1 cellular context compared by ENCODE assay signal in the genomic region with DNA sequence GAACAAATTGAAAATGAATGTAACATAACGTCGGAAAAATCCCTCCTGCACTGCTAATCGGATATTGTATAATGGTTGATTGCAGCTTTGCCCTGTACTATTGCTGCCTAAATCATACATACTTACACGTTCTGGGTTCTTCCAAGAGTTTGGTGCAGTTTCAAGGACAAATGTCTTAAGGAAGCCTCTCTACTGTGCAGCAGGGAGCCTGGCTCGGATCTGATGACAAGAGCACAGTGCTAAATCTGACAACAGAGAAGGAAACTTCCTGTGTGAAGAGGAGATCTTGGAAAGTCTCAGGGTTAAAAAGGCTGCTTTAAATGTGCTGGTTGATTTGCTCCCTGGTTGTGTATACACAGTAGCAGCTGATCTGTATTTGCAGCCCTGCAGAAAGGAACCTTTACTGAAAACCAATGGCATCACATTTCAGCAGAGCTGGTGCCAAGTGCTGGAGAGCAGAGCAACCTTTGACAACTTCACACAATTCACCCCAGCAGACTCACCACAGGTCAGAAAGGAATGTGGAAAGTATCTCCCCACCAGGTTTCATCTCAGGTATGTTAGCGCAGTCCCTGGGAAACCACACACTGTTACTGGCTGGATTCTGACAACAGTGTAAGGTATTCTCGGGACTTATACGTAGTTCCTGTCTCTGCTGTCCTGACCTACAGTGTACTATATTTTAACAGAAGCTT.
TF ChIP-seq lines count a peak whose summit lies in the region.

No MANE protein-coding gene starts in this region.

TF ChIP-seq in GM23338, 12 proteins besides CTCF, POLR2A, EP300 and RAD21 (continued from another document):
- no peak for TF ChIP-seq JUNB (IDR thresholded peaks at IDR 0.05; ENCODE audit: unreplicated experiment)
